ENCODE assay signal across 1 cellular context in genomic region chr2:17830053-17831034, GRCh38.
A peak's percentile ranks its signal among the peaks of the same experiment; 100 is the strongest.
TF ChIP-seq lines count a peak whose summit lies in the region.

No MANE protein-coding gene starts in this region.

TF ChIP-seq in HepG2, 621 proteins besides CTCF, POLR2A, EP300 and RAD21 (continued from another document and continues in another):
- no peak for TF ChIP-seq KMT2B (CRISPR knock-in tag; IDR thresholded peaks at IDR 0.05)
- TF ChIP-seq PRMT3 (CRISPR knock-in tag; IDR thresholded peaks at IDR 0.05; ENCODE audit: borderline replicate concordance, low read depth), result no peak
- no peak for TF ChIP-seq ZBTB8A (CRISPR knock-in tag; IDR thresholded peaks at IDR 0.05; ENCODE audit: borderline replicate concordance, low read depth)
- TF ChIP-seq SMC3 (IDR thresholded peaks at IDR 0.05; ENCODE audit: low read length), result peak; percentile 52; the same call in 1 of the 2 replicates
- peak; percentile 93; the same call in 1 of the 2 replicates for TF ChIP-seq ZBTB1 (CRISPR knock-in tag; IDR thresholded peaks at IDR 0.05; ENCODE audit: borderline replicate concordance)
- no peak for TF ChIP-seq ZNF569 (CRISPR knock-in tag; IDR thresholded peaks at IDR 0.05; ENCODE audit: borderline replicate concordance)
- no peak for TF ChIP-seq MAFK (conservative IDR thresholded peaks at IDR 0.05 in 1 of 2, IDR thresholded peaks at IDR 0.05 in 1 of 2; ENCODE audit: low read length in 2 of 2)
- no peak for TF ChIP-seq HHEX (CRISPR knock-in tag; IDR thresholded peaks at IDR 0.05)
- no peak for TF ChIP-seq NAIF1 (CRISPR knock-in tag; IDR thresholded peaks at IDR 0.05; ENCODE audit: borderline replicate concordance)
- peak; percentile 32; the same call in 1 of the 2 replicates for TF ChIP-seq ETV5 (CRISPR knock-in tag; IDR thresholded peaks at IDR 0.05; ENCODE audit: borderline replicate concordance)
- TF ChIP-seq ZNF781 (CRISPR knock-in tag; IDR thresholded peaks at IDR 0.05; ENCODE audit: borderline replicate concordance, not compliant biosample characterization), result no peak
- TF ChIP-seq ZBTB3 (CRISPR knock-in tag; IDR thresholded peaks at IDR 0.05; ENCODE audit: borderline replicate concordance, low read depth), result no peak
- TF ChIP-seq TEAD2 (CRISPR knock-in tag; IDR thresholded peaks at IDR 0.05), result no peak
- no peak for TF ChIP-seq NFE2 (CRISPR knock-in tag; IDR thresholded peaks at IDR 0.05)
- TF ChIP-seq ZNF576 (CRISPR knock-in tag; IDR thresholded peaks at IDR 0.05), result no peak
- TF ChIP-seq ZNF484 (CRISPR knock-in tag; IDR thresholded peaks at IDR 0.05; ENCODE audit: borderline replicate concordance, low read depth), result no peak
- TF ChIP-seq FIP1L1 (IDR thresholded peaks at IDR 0.05; ENCODE audit: borderline replicate concordance, insufficient read depth, low read depth, low read length), result no peak
- peak; percentile 50; the same call in 1 of the 2 replicates for TF ChIP-seq SAP130 (CRISPR knock-in tag; IDR thresholded peaks at IDR 0.05; ENCODE audit: low read depth)
- peak; percentile 38; the same call in 1 of the 2 replicates for TF ChIP-seq TFDP1 (CRISPR knock-in tag; IDR thresholded peaks at IDR 0.05; ENCODE audit: borderline replicate concordance)
- no peak for TF ChIP-seq MTERF4 (CRISPR knock-in tag; IDR thresholded peaks at IDR 0.05)
- TF ChIP-seq ZNF564 (CRISPR knock-in tag; IDR thresholded peaks at IDR 0.05), result no peak
- TF ChIP-seq KDM6A (CRISPR knock-in tag; IDR thresholded peaks at IDR 0.05; ENCODE audit: low read depth), result no peak
- no peak for TF ChIP-seq POLR2AphosphoS5 (IDR thresholded peaks at IDR 0.05; ENCODE audit: low read depth, low read length)
- no peak; the same call in 1 of the 2 replicates for TF ChIP-seq DRAP1 (CRISPR knock-in tag; IDR thresholded peaks at IDR 0.05)
- no peak for TF ChIP-seq ATF7-NPFF (CRISPR knock-in tag; IDR thresholded peaks at IDR 0.05; ENCODE audit: low read depth)
- no peak for TF ChIP-seq ZNF672 (CRISPR knock-in tag; IDR thresholded peaks at IDR 0.05)
- no peak for TF ChIP-seq CEBPZ (IDR thresholded peaks at IDR 0.05; ENCODE audit: low read length)
- no peak for TF ChIP-seq SRSF4 (IDR thresholded peaks at IDR 0.05; ENCODE audit: low read depth, low read length, poor library complexity, severe bottlenecking)
- no peak for TF ChIP-seq ZNF513 (CRISPR knock-in tag; conservative IDR thresholded peaks at IDR 0.05)
- no peak for TF ChIP-seq ZNF407 (CRISPR knock-in tag; IDR thresholded peaks at IDR 0.05; ENCODE audit: not compliant biosample characterization)
- no peak for TF ChIP-seq NFE2L1 (CRISPR knock-in tag; IDR thresholded peaks at IDR 0.05; ENCODE audit: borderline replicate concordance)
- no peak for TF ChIP-seq PREB (CRISPR knock-in tag; IDR thresholded peaks at IDR 0.05)
- TF ChIP-seq MLXIP (CRISPR knock-in tag; IDR thresholded peaks at IDR 0.05; ENCODE audit: borderline replicate concordance), result no peak
- peak; percentile 56; the same call in 1 of the 2 replicates for TF ChIP-seq ZNF580 (CRISPR knock-in tag; IDR thresholded peaks at IDR 0.05; ENCODE audit: borderline replicate concordance, low read depth)
- TF ChIP-seq ZBTB2 (CRISPR knock-in tag; IDR thresholded peaks at IDR 0.05; ENCODE audit: low read depth), result no peak
